ENCODE assay signal across 27 cellular contexts in the genomic region with DNA sequence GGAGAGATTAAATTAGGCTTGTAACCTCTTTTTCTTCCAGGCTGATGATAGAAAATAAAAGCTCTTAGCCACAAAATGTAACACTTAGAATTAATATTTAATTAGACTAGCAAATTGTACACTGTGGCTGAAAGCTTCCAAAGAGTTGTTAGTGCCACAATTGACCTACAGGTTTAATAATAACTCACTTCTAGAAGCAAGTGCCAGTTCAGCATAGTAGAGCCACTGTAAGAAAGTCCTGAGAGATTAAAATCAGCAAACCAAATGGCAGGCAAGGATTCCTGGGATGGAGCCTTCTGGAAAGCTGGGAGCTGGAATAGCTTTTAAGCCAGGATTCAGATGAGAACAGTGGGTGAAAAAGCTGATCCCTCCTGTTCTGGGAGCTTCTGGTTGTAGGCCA.
DNase-seq lines count a peak whose midpoint lies in the region; ATAC-seq, FAIRE-seq and TF ChIP-seq lines count a peak whose summit lies in the region.
"Had no signal": no experiment of that assay in that cellular context is flagged by ENCODE, and none has a peak within 500 bp of the region (broad histone marks: within the 10 kb centered on the region; RNA-seq: fewer than 3 reads in every experiment).

No MANE protein-coding gene starts in this region.

- H3K4me1 ChIP-seq in liver (ENCODE audit: control insufficient read depth in 4 of 4, insufficient read depth in 4 of 4, low read length in 3 of 4) (peaks cover 0 to 5% (median under 1%) of the 10 kb centered on the region in 4 donors), HepG2 (ENCODE audit: insufficient read depth, low read length) (no peaks in the 10 kb centered on the region), GM12878 (ENCODE audit: control insufficient read depth, insufficient read depth, low read length) (no peaks in the 10 kb centered on the region), osteoblast (ENCODE audit: insufficient read depth, low read length) (peaks cover 9% of the 10 kb centered on the region)
- H3K4me1 ChIP-seq: BE2C, Peyer's patch had no signal

- in situ Hi-C loops in HepG2 (cut with HindIII; ENCODE audit: extremely low pct_ligation_motif_present, low pct_unique_long_range_greater_than_20kb) (loop anchor here (10.0 kb wide), 1 partner anchor 234 kb away; no protein-coding TSS in a partner anchor), GM12878 (cut with MboI) (loop anchor here (5.0 kb wide), 1 partner anchor 317 kb away; no protein-coding TSS in a partner anchor), ACHN (cut with HindIII; ENCODE audit: low pct_ligation_motif_present, low pct_unique_long_range_greater_than_20kb, low sequenced_read_pairs) (no loop called here)

- POLR2A ChIA-PET in HepG2 (lab: Yijun Ruan, JAX), result no interaction called here
- POLR2A ChIA-PET in GM12878 (lab: Charles Lee), result no interaction called here

- FAIRE-seq in HepG2 (lab: Jason Lieb, UNC) (no peak), GM12878 (lab: Jason Lieb, UNC) (no peak)
- FAIRE-seq: endothelial cell of umbilical vein had no signal

- H3K9me3 ChIP-seq in liver (ENCODE audit: control insufficient read depth in 4 of 4, low read length in 3 of 4), result no peaks in the 10 kb centered on the region
- no peaks in the 10 kb centered on the region for H3K9me3 ChIP-seq in HepG2 (ENCODE audit: low read length)
- no peaks in the 10 kb centered on the region for H3K9me3 ChIP-seq in GM12878 (replicated peaks; ENCODE audit: control insufficient read depth, insufficient read depth, low read length)
- H3K9me3 ChIP-seq in osteoblast (ENCODE audit: low read depth, low read length), result no peaks in the 10 kb centered on the region
- H3K9me3 ChIP-seq: BE2C, Peyer's patch, sigmoid colon, tibial artery, vagina had no signal

- H3K27ac ChIP-seq in liver (ENCODE audit: low read depth in 1 of 2, low read length in 2 of 2) (no peak overlapping the region), HepG2 (ENCODE audit: extremely low read length, insufficient read depth, low read length) (no peak overlapping the region), GM12878 (ENCODE audit: control insufficient read depth, insufficient read depth) (no peak overlapping the region), osteoblast (ENCODE audit: low read depth, low read length) (no peak overlapping the region)
- H3K27ac ChIP-seq: Peyer's patch, sigmoid colon, tibial artery, vagina had no signal

- BruUV-seq in HepG2 (replicated peaks; lab: Mats Ljungman, UMichigan) (no TSS peak), GM12878 (replicated peaks; lab: Mats Ljungman, UMichigan) (no TSS peak)

- ATAC-seq in HepG2, result no peak
- no peak; the same call in 2 of the 3 replicates for ATAC-seq in GM12878
- peak; percentile 98 for ATAC-seq in left lobe of liver
- ATAC-seq: CD8-positive, alpha-beta T cell; left colon had no signal

- SMC1A ChIA-PET in GM12878 (lab: Charles Lee; ENCODE audit: uncharacterized antibody, unreplicated experiment), result interaction anchor here (0.8 to 6.9 kb wide), 17 partner anchors 9 to 537 kb away, joined by 3 to 70 read pairs (median 5); no protein-coding TSS in a partner anchor

- H2AFZ ChIP-seq in HepG2 (ENCODE audit: low read length) (no peak overlapping the region), GM12878 (ENCODE audit: control insufficient read depth, low read depth, low read length) (no peak overlapping the region), osteoblast (ENCODE audit: low read length) (no peak overlapping the region)

- TF ChIP-seq RAD21 in liver (IDR thresholded peaks at IDR 0.05) (peak in 1 of 2 donors; percentile 23), HepG2 (CRISPR knock-in tag; IDR thresholded peaks at IDR 0.05) (no peak), GM12878 (IDR thresholded peaks at IDR 0.05; ENCODE audit: insufficient read depth, low read depth, low read length) (no peak)

- RAD21 ChIA-PET in GM12878 (lab: Charles Lee; ENCODE audit: unreplicated experiment), result interaction anchor here (0.7 to 5.9 kb wide), 9 partner anchors 8 to 536 kb away, joined by 3 to 67 read pairs (median 5); no protein-coding TSS in a partner anchor

- H3K9ac ChIP-seq in liver (ENCODE audit: low read depth in 1 of 2, low read length in 2 of 2) (no peak overlapping the region), HepG2 (ENCODE audit: insufficient read depth, low read depth, low read length) (no peak overlapping the region), GM12878 (ENCODE audit: control insufficient read depth, insufficient read depth, low read length) (no peak overlapping the region)

- H3K79me2 ChIP-seq in HepG2 (ENCODE audit: insufficient read depth, low read length), result no peaks in the 10 kb centered on the region
- H3K79me2 ChIP-seq in GM12878 (ENCODE audit: control insufficient read depth, insufficient read depth, low read length), result no peaks in the 10 kb centered on the region
- H3K79me2 ChIP-seq in osteoblast (ENCODE audit: insufficient read depth, low read length), result no peaks in the 10 kb centered on the region

- TF ChIP-seq CTCF in liver (IDR thresholded peaks at IDR 0.05; ENCODE audit: low read depth, low read length, missing input control), result no peak
- no peak for TF ChIP-seq CTCF in HepG2 (CRISPR knock-in tag; IDR thresholded peaks at IDR 0.05)
- TF ChIP-seq CTCF in GM12878 (IDR thresholded peaks at IDR 0.05 in 2 of 3, conservative IDR thresholded peaks at IDR 0.05 in 1 of 3; ENCODE audit: control insufficient read depth in 2 of 3, extremely low read depth in 1 of 3, insufficient read depth in 1 of 3, low read depth in 3 of 3, low read length in 3 of 3), result no peak
- no peak for TF ChIP-seq CTCF in osteoblast (IDR thresholded peaks at IDR 0.05; ENCODE audit: extremely low read depth, low read depth, low read length)

- DNase-seq in HepG2 (ENCODE audit: low spot score) (no peak), GM12878 (ENCODE audit: low read depth, low spot score) (no peak), left lobe of liver (ENCODE audit: low spot score) (peak; percentile 47), ACHN (no peak), osteoblast (ENCODE audit: insufficient read length, low spot score, missing footprints) (no peak), NCI-H1436 (lab: John Stamatoyannopoulos, UW) (no peak)
- DNase-seq in stimulated activated naive CD4-positive, alpha-beta T cell treated with Interleukin-2 at 50 U/mL for 16 hours (lab: John Stamatoyannopoulos, UW), result no peak
- DNase-seq: activated CD4-positive, alpha-beta T cell treated with anti-CD3 and anti-CD28 coated beads for 48 hours; activated CD8-positive, alpha-beta memory T cell treated with anti-CD3 and anti-CD28 coated beads for 24 hours; activated T-cell treated with anti-CD3 and anti-CD28 coated beads for 4 hours; amniotic stem cell; BE2C; CD8-positive, alpha-beta T cell; DMS53; GDM1; hypothalamus; IMR-90; left colon; NCI-H526 treated with DMSO at 0.1 percent for 48 hours; Peyer's patch; SHP77 treated with DMSO at 0.1 percent for 48 hours; sigmoid colon; stimulated activated CD4-positive, alpha-beta T cell treated with anti-CD3 and anti-CD28 coated beads, Interleukin-4, amount 100 ng/mL, for 24 hours; tibial artery had no signal

- no peaks in the 10 kb centered on the region for H4K20me1 ChIP-seq in HepG2 (ENCODE audit: insufficient read depth, low read length)
- no peaks in the 10 kb centered on the region for H4K20me1 ChIP-seq in GM12878 (ENCODE audit: control insufficient read depth, insufficient read depth)
- no peaks in the 10 kb centered on the region for H4K20me1 ChIP-seq in osteoblast (ENCODE audit: insufficient read depth, low read length)

- intact Hi-C loops in HepG2 (cut with micrococcal nuclease; ENCODE audit: unreplicated experiment) (loop anchor here (1.0 to 5.0 kb wide), 7 partner anchors 153 to 534 kb away; no protein-coding TSS in a partner anchor), GM12878 (cut with micrococcal nuclease; ENCODE audit: unreplicated experiment) (loop anchor here (1.0 to 10.0 kb wide), 4 partner anchors 164 to 534 kb away; no protein-coding TSS in a partner anchor)

- no peak overlapping the region for H3K4me3 ChIP-seq in liver (ENCODE audit: low read depth in 1 of 3, low read length in 3 of 3)
- no peak overlapping the region for H3K4me3 ChIP-seq in HepG2 (replicated peaks in 1 of 3; ENCODE audit: insufficient read depth in 1 of 3, low read depth in 2 of 3, low read length in 3 of 3)
- H3K4me3 ChIP-seq in GM12878, result no peak overlapping the region
- no peak overlapping the region for H3K4me3 ChIP-seq in osteoblast (ENCODE audit: insufficient read depth, low read length)
- H3K4me3 ChIP-seq: Peyer's patch, sigmoid colon, tibial artery, vagina had no signal

- TF ChIP-seq EP300 in HepG2 (IDR thresholded peaks at IDR 0.05; ENCODE audit: low read depth in 2 of 2, low read length in 2 of 2), result no peak
- TF ChIP-seq EP300 in HepG2 (CRISPR knock-in tag; IDR thresholded peaks at IDR 0.05; ENCODE audit: borderline replicate concordance), result no peak
- no peak for TF ChIP-seq EP300 in GM12878 (IDR thresholded peaks at IDR 0.05; ENCODE audit: borderline replicate concordance in 1 of 2, control insufficient read depth in 1 of 2, low read depth in 2 of 2, low read length in 2 of 2)

- TF ChIP-seq POLR2A in HepG2 (IDR thresholded peaks at IDR 0.05; ENCODE audit: insufficient read depth in 1 of 2, low read depth in 2 of 2, low read length in 2 of 2) (no peak), GM12878 (IDR thresholded peaks at IDR 0.05; ENCODE audit: low read depth, low read length) (no peak)

- CTCF ChIA-PET in HepG2 (lab: Yijun Ruan, JAX; ENCODE audit: low intra/inter-chr PET ratio, low total read pairs), result interaction anchor here (1.6 kb wide), 1 partner anchor 230 kb away, joined by 9 read pairs; no protein-coding TSS in a partner anchor
- CTCF ChIA-PET in GM12878 (lab: Yijun Ruan, JAX), result interaction anchor here (0.8 to 6.6 kb wide), 39 partner anchors 9 to 534 kb away, joined by 3 to 112 read pairs (median 5); no protein-coding TSS in a partner anchor

- H3K36me3 ChIP-seq in liver (ENCODE audit: control insufficient read depth in 4 of 4, insufficient read depth in 3 of 4, low read depth in 1 of 4, low read length in 3 of 4) (peaks cover 0 to 4% (median 0%) of the 10 kb centered on the region in 4 donors), HepG2 (replicated peaks in 1 of 2; ENCODE audit: control insufficient read depth in 1 of 2, insufficient read depth in 2 of 2, low read length in 2 of 2) (no peaks in the 10 kb centered on the region), GM12878 (ENCODE audit: control insufficient read depth in 2 of 2, insufficient read depth in 2 of 2, low read length in 1 of 2) (no peaks in the 10 kb centered on the region), osteoblast (ENCODE audit: insufficient read depth, low read length) (no peaks in the 10 kb centered on the region)
- H3K36me3 ChIP-seq: BE2C, Peyer's patch, sigmoid colon, tibial artery, vagina had no signal

- H3K4me2 ChIP-seq in HepG2 (ENCODE audit: low read depth, low read length) (no peak overlapping the region), GM12878 (ENCODE audit: control insufficient read depth, insufficient read depth) (no peak overlapping the region), osteoblast (ENCODE audit: insufficient read depth, low read length) (no peak overlapping the region)

- H3K27me3 ChIP-seq in liver (ENCODE audit: control insufficient read depth in 4 of 4, insufficient read depth in 4 of 4, low read length in 3 of 4) (no peaks in the 10 kb centered on the region), HepG2 (ENCODE audit: control insufficient read depth in 1 of 2, insufficient read depth in 2 of 2, low read length in 2 of 2) (no peaks in the 10 kb centered on the region), GM12878 (replicated peaks in 1 of 2; ENCODE audit: control insufficient read depth in 2 of 2, insufficient read depth in 2 of 2, low read length in 1 of 2) (no peaks in the 10 kb centered on the region), osteoblast (ENCODE audit: insufficient read depth, low read length) (no peaks in the 10 kb centered on the region)
- H3K27me3 ChIP-seq: BE2C, Peyer's patch, sigmoid colon, tibial artery, vagina had no signal
